In genomic region chr5:86880344-86880743, GRCh38 we compare ENCODE assay signal across 12 cellular contexts.
A peak's percentile ranks its signal among the peaks of the same experiment; 100 is the strongest.
DNase-seq lines count a peak whose midpoint lies in the region; ATAC-seq and TF ChIP-seq lines count a peak whose summit lies in the region.
"Had no signal": no experiment of that assay in that cellular context is flagged by ENCODE, and none has a peak within 500 bp of the region (broad histone marks: within the 10 kb centered on the region; RNA-seq: fewer than 3 reads in every experiment).

No MANE protein-coding gene starts in this region.

- H3K4me2 ChIP-seq in GM23338 = no peak overlapping the region
- H3K4me2 ChIP-seq: SK-N-SH had no signal

- H3K36me3 ChIP-seq in GM23338 (ENCODE audit: insufficient read depth) (no peaks in the 10 kb centered on the region), endodermal cell (ENCODE audit: control insufficient read depth, insufficient read depth, low read length) (no peaks in the 10 kb centered on the region), psoas muscle (ENCODE audit: insufficient read depth in 1 of 2, low read depth in 1 of 2) (no peaks in the 10 kb centered on the region)

- H3K4me1 Mint-ChIP-seq in GM23338 (peaks cover 9% of the 10 kb centered on the region; the same call in 2 of the 3 replicates), endodermal cell (peaks cover 38% of the 10 kb centered on the region)
- H3K4me1 Mint-ChIP-seq: CD4-positive, CD25-positive, alpha-beta regulatory T cell had no signal

- H3K9me3 Mint-ChIP-seq in GM23338 = no peaks in the 10 kb centered on the region
- H3K9me3 Mint-ChIP-seq in endodermal cell = peaks cover 3% of the 10 kb centered on the region
- H3K9me3 Mint-ChIP-seq: T-helper 1 cell treated with Interleukin-12 subunit alpha and Interleukin-12 subunit beta and Interleukin-4 antibody, amounts not matched to agents 30 μg/mL and 1 μg/mL, for 36 hours had no signal

- no peaks in the 10 kb centered on the region for H3K36me3 Mint-ChIP-seq in GM23338 (ENCODE audit: low read depth)
- H3K36me3 Mint-ChIP-seq in endodermal cell (ENCODE audit: low read depth) = peaks cover 3% of the 10 kb centered on the region
- H3K36me3 Mint-ChIP-seq: CD4-positive, CD25-positive, alpha-beta regulatory T cell had no signal

- H2AFZ ChIP-seq in GM23338 = no peak overlapping the region

- H3K27ac ChIP-seq in GM23338 (ENCODE audit: low read depth) (no peak overlapping the region), endodermal cell (ENCODE audit: low read depth, low read length) (peak overlapping the region; percentile 6), psoas muscle (no peak overlapping the region)

- H3K79me2 ChIP-seq in GM23338 (replicated peaks; ENCODE audit: insufficient read depth) = no peaks in the 10 kb centered on the region

- H3K27me3 ChIP-seq in GM23338 (ENCODE audit: insufficient read depth) = no peaks in the 10 kb centered on the region
- H3K27me3 ChIP-seq in endodermal cell (ENCODE audit: control insufficient read depth, insufficient read depth, low read length, poor library complexity, severe bottlenecking) = no peaks in the 10 kb centered on the region
- H3K27me3 ChIP-seq in psoas muscle (ENCODE audit: insufficient read depth in 3 of 3, low read length in 2 of 3) = no peaks in the 10 kb centered on the region

- H3K9me3 ChIP-seq in endodermal cell (ENCODE audit: control insufficient read depth, low read length) (no peaks in the 10 kb centered on the region), psoas muscle (no peaks in the 10 kb centered on the region)
- H3K9me3 ChIP-seq: SK-N-SH had no signal

- no peaks in the 10 kb centered on the region for H4K20me1 ChIP-seq in GM23338 (replicated peaks; ENCODE audit: insufficient read depth)

- H3K27ac Mint-ChIP-seq in GM23338 (peak overlapping the region; percentile 59; the same call in 1 of the 2 replicates), endodermal cell (peak overlapping the region; percentile 93)
- H3K27ac Mint-ChIP-seq: CD4-positive, CD25-positive, alpha-beta regulatory T cell; T-helper 1 cell treated with Interleukin-12 subunit alpha and Interleukin-12 subunit beta and Interleukin-4 antibody, amounts not matched to agents 30 μg/mL and 1 μg/mL, for 36 hours had no signal

- H3K4me3 ChIP-seq in GM12865 (ENCODE audit: low read depth, low read length) (no peak overlapping the region), GM23338 (no peak overlapping the region), endodermal cell (ENCODE audit: low read length) (no peak overlapping the region), psoas muscle (no peak overlapping the region)

- 57 to 73% methylated on average over 4 of the region's 4 CpGs for WGBS in endodermal cell (ENCODE audit: insufficient coverage in 1 of 2, insufficient read length in 1 of 2), 2 experiments
- 52 to 61% (median 55%) methylated on average over 4 of the region's 4 CpGs for WGBS in psoas muscle, 3 donors

- H3K4me3 Mint-ChIP-seq in GM23338 = no peak overlapping the region
- no peak overlapping the region for H3K4me3 Mint-ChIP-seq in endodermal cell
- H3K4me3 Mint-ChIP-seq: CD4-positive, CD25-positive, alpha-beta regulatory T cell; T-helper 1 cell treated with Interleukin-12 subunit alpha and Interleukin-12 subunit beta and Interleukin-4 antibody, amounts not matched to agents 30 μg/mL and 1 μg/mL, for 36 hours had no signal

- peaks cover 4% of the 10 kb centered on the region; the same call in 1 of the 2 replicates for H3K4me1 ChIP-seq in GM23338 (ENCODE audit: insufficient read depth)
- peaks cover 26% of the 10 kb centered on the region for H3K4me1 ChIP-seq in endodermal cell (ENCODE audit: control insufficient read depth, insufficient read depth, low read length)
- no peaks in the 10 kb centered on the region for H3K4me1 ChIP-seq in psoas muscle

- ATAC-seq in GM23338 = no peak; the same call in 2 of the 3 replicates
- ATAC-seq in psoas muscle = no peak

- H3K27me3 Mint-ChIP-seq in GM23338 (ENCODE audit: insufficient read depth, low read depth, poor library complexity) (no peaks in the 10 kb centered on the region), endodermal cell (ENCODE audit: insufficient read depth) (no peaks in the 10 kb centered on the region)

- no peaks in the 10 kb centered on the region for H3F3A ChIP-seq in GM23338 (replicated peaks; ENCODE audit: low read depth)

- no peaks in the 10 kb centered on the region for H3K9me2 ChIP-seq in GM23338 (ENCODE audit: insufficient read depth)
- H3K9me2 ChIP-seq: SK-N-SH had no signal

- no peak for TF ChIP-seq CTCF in GM12865 (IDR thresholded peaks at IDR 0.05; ENCODE audit: insufficient read depth, low read depth, low read length, missing control alignments)
- no peak for TF ChIP-seq CTCF in GM23338 (conservative IDR thresholded peaks at IDR 0.05; ENCODE audit: low read depth in 2 of 2)
- no peak for TF ChIP-seq CTCF in endodermal cell (conservative IDR thresholded peaks at IDR 0.05)
- no peak for TF ChIP-seq CTCF in psoas muscle (IDR thresholded peaks at IDR 0.05)

- DNase-seq in GM12865 (ENCODE audit: low read depth) (peak; percentile 1), GM23338 (ENCODE audit: low spot score) (no peak), NCI-H524 (lab: John Stamatoyannopoulos, UW) (peak; percentile 20 to 68), endodermal cell (no peak), AG08395 (ENCODE audit: low spot score) (no peak), GM19238 (ENCODE audit: insufficient read length, low spot score) (no peak), T-helper 1 cell (no peak), psoas muscle (no peak)
- DNase-seq: DMS79 treated with DMSO at 0.1 percent for 48 hours had no signal

- H3K9ac ChIP-seq in endodermal cell (ENCODE audit: extremely low read depth, low read length, poor library complexity, severe bottlenecking) = no peak overlapping the region
- H3K9ac ChIP-seq: SK-N-SH had no signal

- intact Hi-C loops in psoas muscle (cut with DNase I) = loop anchor here in 1 of 2 donors (2.0 to 5.0 kb wide), 2 partner anchors 87 to 132 kb away; no protein-coding TSS in a partner anchor

TF ChIP-seq in GM23338, 12 proteins besides CTCF, POLR2A, EP300 and RAD21 (continues in another document):
- TF ChIP-seq ZNF114 (CRISPR knock-in tag; IDR thresholded peaks at IDR 0.05) = no peak
- TF ChIP-seq NANOG (IDR thresholded peaks at IDR 0.05; ENCODE audit: borderline replicate concordance) = no peak
- no peak for TF ChIP-seq ZNF462 (CRISPR knock-in tag; IDR thresholded peaks at IDR 0.05)
- TF ChIP-seq STAT1 (IDR thresholded peaks at IDR 0.05; ENCODE audit: unreplicated experiment) = no peak
- no peak for TF ChIP-seq ZNF331 (CRISPR knock-in tag; IDR thresholded peaks at IDR 0.05; ENCODE audit: low read depth)
- no peak for TF ChIP-seq JUNB (IDR thresholded peaks at IDR 0.05; ENCODE audit: unreplicated experiment)

Comparison
In these comparisons a context has a peak if more than half of its experiments do, and no peak if none do; other contexts are left out.
1. DNase-seq: peak in GM12865 (single experiment) and NCI-H524 (2 of 2); none in GM23338 (single experiment), endodermal cell (single experiment), AG08395 (single experiment), GM19238 (single experiment), T-helper 1 cell (0 of 5) and psoas muscle (0 of 2).